In genomic region chrX:71440401-71440800, GRCh38 we compare ENCODE assay signal across 13 cellular contexts.
DNase-seq lines count a peak whose midpoint lies in the region; ATAC-seq and TF ChIP-seq lines count a peak whose summit lies in the region.
"Had no signal": no experiment of that assay in that cellular context is flagged by ENCODE, and none has a peak within 500 bp of the region (broad histone marks: within the 10 kb centered on the region; RNA-seq: fewer than 3 reads in every experiment).

No MANE protein-coding gene starts in this region.

- H3K4me1 Mint-ChIP-seq in natural killer cell: peaks cover 0 to 5% of the 10 kb centered on the region in 2 donors
- H3K4me1 Mint-ChIP-seq in natural killer cell treated with Interleukin-12 subunit alpha and Interleukin-12 subunit beta and Interleukin-15 and Interleukin-18, amount 100 ng/mL, for 72 hours (ENCODE audit: low read depth in 2 of 2): peaks cover 0 to 7% of the 10 kb centered on the region in 2 donors

- ATAC-seq in natural killer cell: peak in 2 of 3 donors; percentile 35 to 67
- no peak for ATAC-seq in natural killer cell treated with Interleukin-12 subunit alpha and Interleukin-12 subunit beta and Interleukin-15 and Interleukin-18, amount 100 ng/mL, for 72 hours
- ATAC-seq: HepG2 had no signal

- peak overlapping the region in 1 of 2 donors; percentile 80 for H3K27ac Mint-ChIP-seq in natural killer cell
- peak overlapping the region in 1 of 2 donors; percentile 39 for H3K27ac Mint-ChIP-seq in natural killer cell treated with Interleukin-12 subunit alpha and Interleukin-12 subunit beta and Interleukin-15 and Interleukin-18, amount 100 ng/mL, for 72 hours
- H3K27ac Mint-ChIP-seq: B cell; CD4-positive, alpha-beta T cell had no signal

- H3K36me3 Mint-ChIP-seq in natural killer cell: no peaks in the 10 kb centered on the region
- no peaks in the 10 kb centered on the region for H3K36me3 Mint-ChIP-seq in natural killer cell treated with Interleukin-12 subunit alpha and Interleukin-12 subunit beta and Interleukin-15 and Interleukin-18, amount 100 ng/mL, for 72 hours

- TF ChIP-seq CTCF in natural killer cell (IDR thresholded peaks at IDR 0.05): no peak
- TF ChIP-seq CTCF in coronary artery (IDR thresholded peaks at IDR 0.05): no peak

- intact Hi-C loops in natural killer cell (cut with micrococcal nuclease): no loop called here

- no peak overlapping the region for H3K27ac ChIP-seq in coronary artery
- H3K27ac ChIP-seq: GM23248 had no signal

- no peaks in the 10 kb centered on the region for H3K9me3 Mint-ChIP-seq in natural killer cell
- no peaks in the 10 kb centered on the region for H3K9me3 Mint-ChIP-seq in natural killer cell treated with Interleukin-12 subunit alpha and Interleukin-12 subunit beta and Interleukin-15 and Interleukin-18, amount 100 ng/mL, for 72 hours
- H3K9me3 Mint-ChIP-seq: CD4-positive, alpha-beta T cell had no signal

- H3K4me3 ChIP-seq in coronary artery: no peak overlapping the region
- H3K4me3 ChIP-seq: GM23248, HAP-1 had no signal

- no peak overlapping the region for H3K4me3 Mint-ChIP-seq in natural killer cell
- no peak overlapping the region for H3K4me3 Mint-ChIP-seq in natural killer cell treated with Interleukin-12 subunit alpha and Interleukin-12 subunit beta and Interleukin-15 and Interleukin-18, amount 100 ng/mL, for 72 hours
- H3K4me3 Mint-ChIP-seq: B cell; CD4-positive, alpha-beta T cell had no signal

- no peaks in the 10 kb centered on the region for H3K27me3 Mint-ChIP-seq in natural killer cell (ENCODE audit: low read depth in 2 of 2)
- H3K27me3 Mint-ChIP-seq in natural killer cell treated with Interleukin-12 subunit alpha and Interleukin-12 subunit beta and Interleukin-15 and Interleukin-18, amount 100 ng/mL, for 72 hours: no peaks in the 10 kb centered on the region
- H3K27me3 Mint-ChIP-seq: B cell; CD4-positive, alpha-beta T cell had no signal

- no peak for DNase-seq in natural killer cell
- no peak for DNase-seq in natural killer cell treated with Interleukin-12 subunit alpha and Interleukin-12 subunit beta and Interleukin-15 and Interleukin-18, amount 100 ng/mL, for 72 hours (ENCODE audit: low spot score)
- peak; percentile 95 for DNase-seq in NCI-H460 (ENCODE audit: extremely low read depth, low read depth)
- DNase-seq in fibroblast of gingiva (ENCODE audit: low read depth): peak; percentile 1
- DNase-seq in coronary artery (ENCODE audit: low spot score): no peak
- DNase-seq in stimulated activated naive CD4-positive, alpha-beta T cell (lab: John Stamatoyannopoulos, UW): no peak
- DNase-seq: C1 segment of cervical spinal cord; Caco-2; CD4-positive, alpha-beta T cell; GM23248 had no signal

Comparison
In these comparisons a context has a peak if more than half of its experiments do, and no peak if none do; other contexts are left out.
1. ATAC-seq: peak in natural killer cell (2 of 3); none in natural killer cell treated with Interleukin-12 subunit alpha and Interleukin-12 subunit beta and Interleukin-15 and Interleukin-18, amount 100 ng/mL, for 72 hours (0 of 2).
2. DNase-seq: peak in NCI-H460 (single experiment) and fibroblast of gingiva (single experiment); none in natural killer cell (single experiment), natural killer cell treated with Interleukin-12 subunit alpha and Interleukin-12 subunit beta and Interleukin-15 and Interleukin-18, amount 100 ng/mL, for 72 hours (single experiment), coronary artery (single experiment) and stimulated activated naive CD4-positive, alpha-beta T cell (0 of 6).